Comparison of ENCODE assay signal across 19 cellular contexts in genomic region chr4:13815231-13815630, GRCh38.
DNase-seq lines count a peak whose midpoint lies in the region; ATAC-seq, FAIRE-seq and TF ChIP-seq lines count a peak whose summit lies in the region.
"Had no signal": no experiment of that assay in that cellular context is flagged by ENCODE, and none has a peak within 500 bp of the region (broad histone marks: within the 10 kb centered on the region; RNA-seq: fewer than 3 reads in every experiment).

No MANE protein-coding gene starts in this region.

- H3K4me3 ChIP-seq in esophagus muscularis mucosa (no peak overlapping the region), small intestine (ENCODE audit: low read depth in 1 of 2, low read length in 2 of 2) (no peak overlapping the region)
- H3K4me3 ChIP-seq: A549; BLaER1 treated with 17β-estradiol and CSF1 and Interleukin-3, amounts not matched to agents 10 nM and 100 nM had no signal

- no peak for TF ChIP-seq POLR2A in esophagus muscularis mucosa (IDR thresholded peaks at IDR 0.05; ENCODE audit: low read depth)

- H3K27ac ChIP-seq in esophagus muscularis mucosa (replicated peaks in 1 of 4), result no peak overlapping the region
- H3K27ac ChIP-seq in small intestine (ENCODE audit: low read depth in 1 of 2, low read length in 1 of 2), result no peak overlapping the region
- H3K27ac ChIP-seq: 22Rv1; A549; BLaER1 treated with 17β-estradiol and CSF1 and Interleukin-3, amounts not matched to agents 10 nM and 100 nM; C4-2B had no signal

- DNase-seq in HT-29 (ENCODE audit: low spot score), result peak; percentile 7
- peak; percentile 83 for DNase-seq in esophagus muscularis mucosa (ENCODE audit: extremely low spot score)
- DNase-seq in small intestine, result peak; percentile 51
- DNase-seq in DMS114 treated with DMSO at 0.1 percent for 48 hours (lab: John Stamatoyannopoulos, UW; ENCODE audit: unreplicated experiment), result no peak
- DNase-seq: AML-193; CD4-positive, alpha-beta T cell; CD8-positive, alpha-beta T cell; COR-L47; DMS 273 treated with DMSO at 0.1 percent for 48 hours; DMS79 treated with DMSO at 0.1 percent for 48 hours; GF-D8 had no signal

- intact Hi-C loops in esophagus muscularis mucosa (cut with DNase I), result no loop called here

- no peak for FAIRE-seq in small intestine (lab: Jason Lieb, UNC)
- FAIRE-seq: A549, G401.6, GM12891, GM19239 had no signal

- no peak for TF ChIP-seq CTCF in esophagus muscularis mucosa (IDR thresholded peaks at IDR 0.05)

- WGBS in esophagus muscularis mucosa, result 88% methylated on average over 3 of the region's 3 CpGs
- 65 to 71% (median 65%) methylated on average over 3 of the region's 3 CpGs for WGBS in small intestine, 3 donors

- H3K9me3 ChIP-seq in esophagus muscularis mucosa, result peaks cover 0 to 8% (median 3%) of the 10 kb centered on the region in 4 donors
- H3K9me3 ChIP-seq in small intestine (ENCODE audit: control insufficient read depth, low read depth), result no peaks in the 10 kb centered on the region
- H3K9me3 ChIP-seq: A549 had no signal

- no peaks in the 10 kb centered on the region for H3K36me3 ChIP-seq in esophagus muscularis mucosa
- H3K36me3 ChIP-seq in small intestine (ENCODE audit: control insufficient read depth in 2 of 2, insufficient read depth in 2 of 2, low read length in 2 of 2), result peaks cover 0 to 1% of the 10 kb centered on the region in 2 donors
- H3K36me3 ChIP-seq: BLaER1 treated with 17β-estradiol and CSF1 and Interleukin-3, amounts not matched to agents 10 nM and 100 nM had no signal

- TF ChIP-seq EP300 in esophagus muscularis mucosa (IDR thresholded peaks at IDR 0.05), result no peak

- ATAC-seq in HG03460 (IDR thresholded peaks at IDR 0.05; ENCODE audit: unreplicated experiment), result no peak
- ATAC-seq: A549; CD8-positive, alpha-beta T cell had no signal

- H3K4me1 ChIP-seq in esophagus muscularis mucosa (no peaks in the 10 kb centered on the region), small intestine (ENCODE audit: control insufficient read depth in 2 of 2, insufficient read depth in 1 of 2, low read depth in 1 of 2, low read length in 1 of 2) (no peaks in the 10 kb centered on the region)
- H3K4me1 ChIP-seq: A549; BLaER1 treated with 17β-estradiol and CSF1 and Interleukin-3, amounts not matched to agents 10 nM and 100 nM had no signal

- no peaks in the 10 kb centered on the region for H3K27me3 ChIP-seq in esophagus muscularis mucosa
- H3K27me3 ChIP-seq in small intestine (ENCODE audit: control insufficient read depth in 2 of 2, insufficient read depth in 2 of 2, low read length in 2 of 2), result no peaks in the 10 kb centered on the region
- H3K27me3 ChIP-seq: BLaER1 treated with 17β-estradiol and CSF1 and Interleukin-3, amounts not matched to agents 10 nM and 100 nM had no signal
